12 cellular contexts compared by ENCODE assay signal in genomic region chr11:134393638-134394037, GRCh38. TPM values are rescaled to one million over a fixed set of nuclear protein-coding genes. Genes with fewer than 3 reads are reported as not detected.
DNase-seq lines count a peak whose midpoint lies in the region; ATAC-seq and TF ChIP-seq lines count a peak whose summit lies in the region.
"Had no signal": no experiment of that assay in that cellular context is flagged by ENCODE, and none has a peak within 500 bp of the region (broad histone marks: within the 10 kb centered on the region; RNA-seq: fewer than 3 reads in every experiment).

No MANE protein-coding gene starts in this region.

- DNase-seq in H7, result peak; percentile 93
- DNase-seq in anterior cingulate cortex (lab: John Stamatoyannopoulos, UW), result peak in 37 of 58 donors; percentile 24 to 69 (median 41)
- DNase-seq in left lobe of liver (ENCODE audit: low spot score), result peak; percentile 64
- no peak for DNase-seq in germinal center (ENCODE audit: low spot score)
- DNase-seq in uterus, result no peak
- DNase-seq: activated naive CD4-positive, alpha-beta T cell treated with anti-CD3 and anti-CD28 coated beads, Interleukin-2, amount 10 ng/mL, durations not matched to agents 7 days and 5 days; CD4-positive, CD25-positive, alpha-beta regulatory T cell; NCI-H748 treated with DMSO at 0.1 percent for 48 hours had no signal

- H3K4me3 ChIP-seq in H7 (ENCODE audit: insufficient read depth, low read depth, low read length), result no peak overlapping the region
- no peak overlapping the region for H3K4me3 ChIP-seq in uterus
- H3K4me3 ChIP-seq: smooth muscle cell had no signal

- H3K36me3 ChIP-seq in H7 (replicated peaks; ENCODE audit: control insufficient read depth, insufficient read depth, low read length) (no peaks in the 10 kb centered on the region), uterus (no peaks in the 10 kb centered on the region)

- no peak for TF ChIP-seq POLR2A in uterus (IDR thresholded peaks at IDR 0.05)

- H3K4me1 ChIP-seq in uterus, result no peaks in the 10 kb centered on the region

- no peaks in the 10 kb centered on the region for H3K27me3 ChIP-seq in H7 (ENCODE audit: control insufficient read depth, insufficient read depth, low read length)
- no peaks in the 10 kb centered on the region for H3K27me3 ChIP-seq in uterus

- H3K27ac ChIP-seq in 22Rv1 (no peak overlapping the region), uterus (no peak overlapping the region)

- TF ChIP-seq CTCF in 22Rv1 (IDR thresholded peaks at IDR 0.05), result peak; percentile 65
- no peak for TF ChIP-seq CTCF in uterus (IDR thresholded peaks at IDR 0.05)

- H3K9me3 ChIP-seq in uterus, result no peaks in the 10 kb centered on the region

- ATAC-seq in left lobe of liver (peak; percentile 84), HG03097 (IDR thresholded peaks at IDR 0.05; ENCODE audit: low FRiP score, unreplicated experiment) (no peak), esophagus mucosa (no peak)

- intact Hi-C loops in uterus (cut with DNase I; ENCODE audit: low total_unique reads), result no loop called here

RNA-seq across cellular contexts. Expression of gene B3GAT1, which starts 18.4 kb away (rescaled TPM):
- total RNA-seq in H7 (2014; rRNA removed; shearing (Covaris generic)), result 9.9 and 12.8 TPM in 2 replicates
- 5.4 TPM for total RNA-seq in left lobe of liver
- total RNA-seq in esophagus mucosa, result 0.08 TPM
- total RNA-seq in uterus, result under 1 TPM in 2 of 4 donors, not detected in 2; 0.40 to 0.76 TPM
- total RNA-seq: smooth muscle cell had no signal

Comparison
In these comparisons a context has a peak if more than half of its experiments do, and no peak if none do; other contexts are left out.
1. DNase-seq: peak in H7 (single experiment), anterior cingulate cortex (37 of 58) and left lobe of liver (single experiment); none in germinal center (single experiment) and uterus (0 of 2).